ENCODE assay signal across 1 cellular context in genomic region chr4:14844059-14844458, GRCh38.
TF ChIP-seq lines count a peak whose summit lies in the region.

No MANE protein-coding gene starts in this region.

TF ChIP-seq in GM12878, 131 proteins besides CTCF, POLR2A, EP300 and RAD21 (continued from another document):
- TF ChIP-seq, protein P1, sequence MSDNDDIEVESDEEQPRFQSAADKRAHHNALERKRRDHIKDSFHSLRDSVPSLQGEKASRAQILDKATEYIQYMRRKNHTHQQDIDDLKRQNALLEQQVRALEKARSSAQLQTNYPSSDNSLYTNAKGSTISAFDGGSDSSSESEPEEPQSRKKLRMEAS (IDR thresholded peaks at IDR 0.05; ENCODE audit: low read depth, low read length) = no peak
- TF ChIP-seq, protein P2, sequence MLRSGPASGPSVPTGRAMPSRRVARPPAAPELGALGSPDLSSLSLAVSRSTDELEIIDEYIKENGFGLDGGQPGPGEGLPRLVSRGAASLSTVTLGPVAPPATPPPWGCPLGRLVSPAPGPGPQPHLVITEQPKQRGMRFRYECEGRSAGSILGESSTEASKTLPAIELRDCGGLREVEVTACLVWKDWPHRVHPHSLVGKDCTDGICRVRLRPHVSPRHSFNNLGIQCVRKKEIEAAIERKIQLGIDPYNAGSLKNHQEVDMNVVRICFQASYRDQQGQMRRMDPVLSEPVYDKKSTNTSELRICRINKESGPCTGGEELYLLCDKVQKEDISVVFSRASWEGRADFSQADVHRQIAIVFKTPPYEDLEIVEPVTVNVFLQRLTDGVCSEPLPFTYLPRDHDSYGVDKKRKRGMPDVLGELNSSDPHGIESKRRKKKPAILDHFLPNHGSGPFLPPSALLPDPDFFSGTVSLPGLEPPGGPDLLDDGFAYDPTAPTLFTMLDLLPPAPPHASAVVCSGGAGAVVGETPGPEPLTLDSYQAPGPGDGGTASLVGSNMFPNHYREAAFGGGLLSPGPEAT (IDR thresholded peaks at IDR 0.05; ENCODE audit: low read depth) = peak; percentile 30; the same call in 1 of the 2 replicates
- TF ChIP-seq RUNX3 (IDR thresholded peaks at IDR 0.05; ENCODE audit: low read length) = no peak
